2 cellular contexts compared by ENCODE assay signal in the genomic region with DNA sequence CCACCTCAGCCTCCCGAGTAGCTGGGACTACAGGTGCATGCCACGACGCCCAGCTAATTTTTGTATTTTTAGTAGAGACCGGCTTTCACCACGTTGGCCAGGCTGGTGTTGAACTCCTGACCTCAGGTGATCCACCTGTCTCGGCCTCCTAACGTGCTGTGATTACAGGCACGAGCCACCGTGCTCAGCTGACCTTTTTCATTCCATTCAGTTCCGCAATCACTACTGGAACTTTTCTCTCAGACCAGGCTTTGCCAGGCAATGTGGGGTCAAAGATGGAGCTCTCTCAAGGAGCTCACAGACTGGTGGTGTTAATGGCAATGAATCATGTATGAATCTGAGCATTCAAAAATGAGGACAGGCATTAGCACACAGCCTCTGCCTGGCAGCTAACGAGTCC.
A peak's percentile ranks its signal among the peaks of the same experiment; 100 is the strongest.
TF ChIP-seq lines count a peak whose summit lies in the region.

No MANE protein-coding gene starts in this region.

TF ChIP-seq in IMR-90, 13 proteins besides CTCF, POLR2A, EP300 and RAD21:
- TF ChIP-seq CEBPB (IDR thresholded peaks at IDR 0.05; ENCODE audit: low read depth, low read length) (no peak), BHLHE40 (IDR thresholded peaks at IDR 0.05; ENCODE audit: low read depth, low read length) (no peak)
TF ChIP-seq in IMR-90: peak in this region for 0.

TF ChIP-seq in HepG2, 621 proteins besides CTCF, POLR2A, EP300 and RAD21 (continues in another document):
- TF ChIP-seq NCOR1 (IDR thresholded peaks at IDR 0.05; ENCODE audit: borderline replicate concordance, low read length): no peak
- TF ChIP-seq KLF16 (CRISPR knock-in tag; IDR thresholded peaks at IDR 0.05): no peak
- no peak for TF ChIP-seq ZKSCAN1 (IDR thresholded peaks at IDR 0.05; ENCODE audit: low read length)
- no peak for TF ChIP-seq ELF4 (CRISPR knock-in tag; IDR thresholded peaks at IDR 0.05; ENCODE audit: borderline replicate concordance)
- no peak for TF ChIP-seq EHMT2 (IDR thresholded peaks at IDR 0.05; ENCODE audit: borderline replicate concordance, low read depth, low read length)
- no peak for TF ChIP-seq CHD4 (IDR thresholded peaks at IDR 0.05; ENCODE audit: borderline replicate concordance, low read length)
- TF ChIP-seq, protein P1, sequence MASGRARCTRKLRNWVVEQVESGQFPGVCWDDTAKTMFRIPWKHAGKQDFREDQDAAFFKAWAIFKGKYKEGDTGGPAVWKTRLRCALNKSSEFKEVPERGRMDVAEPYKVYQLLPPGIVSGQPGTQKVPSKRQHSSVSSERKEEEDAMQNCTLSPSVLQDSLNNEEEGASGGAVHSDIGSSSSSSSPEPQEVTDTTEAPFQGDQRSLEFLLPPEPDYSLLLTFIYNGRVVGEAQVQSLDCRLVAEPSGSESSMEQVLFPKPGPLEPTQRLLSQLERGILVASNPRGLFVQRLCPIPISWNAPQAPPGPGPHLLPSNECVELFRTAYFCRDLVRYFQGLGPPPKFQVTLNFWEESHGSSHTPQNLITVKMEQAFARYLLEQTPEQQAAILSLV (CRISPR knock-in tag; IDR thresholded peaks at IDR 0.05; ENCODE audit: borderline replicate concordance): no peak
- TF ChIP-seq, protein P2, sequence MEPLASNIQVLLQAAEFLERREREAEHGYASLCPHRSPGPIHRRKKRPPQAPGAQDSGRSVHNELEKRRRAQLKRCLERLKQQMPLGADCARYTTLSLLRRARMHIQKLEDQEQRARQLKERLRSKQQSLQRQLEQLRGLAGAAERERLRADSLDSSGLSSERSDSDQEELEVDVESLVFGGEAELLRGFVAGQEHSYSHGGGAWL (CRISPR knock-in tag; IDR thresholded peaks at IDR 0.05): no peak
- peak; percentile 92 for TF ChIP-seq ZNF317 (CRISPR knock-in tag; IDR thresholded peaks at IDR 0.05)
- TF ChIP-seq SAP130 (CRISPR knock-in tag; IDR thresholded peaks at IDR 0.05; ENCODE audit: low read depth): peak; percentile 16; the same call in 1 of the 2 replicates
- TF ChIP-seq HDAC6 (IDR thresholded peaks at IDR 0.05; ENCODE audit: low read depth, low read length): no peak
- TF ChIP-seq SNAPC2 (CRISPR knock-in tag; IDR thresholded peaks at IDR 0.05): no peak
- TF ChIP-seq PAX8 (CRISPR knock-in tag; IDR thresholded peaks at IDR 0.05; ENCODE audit: borderline replicate concordance): no peak
- no peak for TF ChIP-seq ZSCAN31 (CRISPR knock-in tag; IDR thresholded peaks at IDR 0.05; ENCODE audit: low read depth)
- TF ChIP-seq, protein P3, sequence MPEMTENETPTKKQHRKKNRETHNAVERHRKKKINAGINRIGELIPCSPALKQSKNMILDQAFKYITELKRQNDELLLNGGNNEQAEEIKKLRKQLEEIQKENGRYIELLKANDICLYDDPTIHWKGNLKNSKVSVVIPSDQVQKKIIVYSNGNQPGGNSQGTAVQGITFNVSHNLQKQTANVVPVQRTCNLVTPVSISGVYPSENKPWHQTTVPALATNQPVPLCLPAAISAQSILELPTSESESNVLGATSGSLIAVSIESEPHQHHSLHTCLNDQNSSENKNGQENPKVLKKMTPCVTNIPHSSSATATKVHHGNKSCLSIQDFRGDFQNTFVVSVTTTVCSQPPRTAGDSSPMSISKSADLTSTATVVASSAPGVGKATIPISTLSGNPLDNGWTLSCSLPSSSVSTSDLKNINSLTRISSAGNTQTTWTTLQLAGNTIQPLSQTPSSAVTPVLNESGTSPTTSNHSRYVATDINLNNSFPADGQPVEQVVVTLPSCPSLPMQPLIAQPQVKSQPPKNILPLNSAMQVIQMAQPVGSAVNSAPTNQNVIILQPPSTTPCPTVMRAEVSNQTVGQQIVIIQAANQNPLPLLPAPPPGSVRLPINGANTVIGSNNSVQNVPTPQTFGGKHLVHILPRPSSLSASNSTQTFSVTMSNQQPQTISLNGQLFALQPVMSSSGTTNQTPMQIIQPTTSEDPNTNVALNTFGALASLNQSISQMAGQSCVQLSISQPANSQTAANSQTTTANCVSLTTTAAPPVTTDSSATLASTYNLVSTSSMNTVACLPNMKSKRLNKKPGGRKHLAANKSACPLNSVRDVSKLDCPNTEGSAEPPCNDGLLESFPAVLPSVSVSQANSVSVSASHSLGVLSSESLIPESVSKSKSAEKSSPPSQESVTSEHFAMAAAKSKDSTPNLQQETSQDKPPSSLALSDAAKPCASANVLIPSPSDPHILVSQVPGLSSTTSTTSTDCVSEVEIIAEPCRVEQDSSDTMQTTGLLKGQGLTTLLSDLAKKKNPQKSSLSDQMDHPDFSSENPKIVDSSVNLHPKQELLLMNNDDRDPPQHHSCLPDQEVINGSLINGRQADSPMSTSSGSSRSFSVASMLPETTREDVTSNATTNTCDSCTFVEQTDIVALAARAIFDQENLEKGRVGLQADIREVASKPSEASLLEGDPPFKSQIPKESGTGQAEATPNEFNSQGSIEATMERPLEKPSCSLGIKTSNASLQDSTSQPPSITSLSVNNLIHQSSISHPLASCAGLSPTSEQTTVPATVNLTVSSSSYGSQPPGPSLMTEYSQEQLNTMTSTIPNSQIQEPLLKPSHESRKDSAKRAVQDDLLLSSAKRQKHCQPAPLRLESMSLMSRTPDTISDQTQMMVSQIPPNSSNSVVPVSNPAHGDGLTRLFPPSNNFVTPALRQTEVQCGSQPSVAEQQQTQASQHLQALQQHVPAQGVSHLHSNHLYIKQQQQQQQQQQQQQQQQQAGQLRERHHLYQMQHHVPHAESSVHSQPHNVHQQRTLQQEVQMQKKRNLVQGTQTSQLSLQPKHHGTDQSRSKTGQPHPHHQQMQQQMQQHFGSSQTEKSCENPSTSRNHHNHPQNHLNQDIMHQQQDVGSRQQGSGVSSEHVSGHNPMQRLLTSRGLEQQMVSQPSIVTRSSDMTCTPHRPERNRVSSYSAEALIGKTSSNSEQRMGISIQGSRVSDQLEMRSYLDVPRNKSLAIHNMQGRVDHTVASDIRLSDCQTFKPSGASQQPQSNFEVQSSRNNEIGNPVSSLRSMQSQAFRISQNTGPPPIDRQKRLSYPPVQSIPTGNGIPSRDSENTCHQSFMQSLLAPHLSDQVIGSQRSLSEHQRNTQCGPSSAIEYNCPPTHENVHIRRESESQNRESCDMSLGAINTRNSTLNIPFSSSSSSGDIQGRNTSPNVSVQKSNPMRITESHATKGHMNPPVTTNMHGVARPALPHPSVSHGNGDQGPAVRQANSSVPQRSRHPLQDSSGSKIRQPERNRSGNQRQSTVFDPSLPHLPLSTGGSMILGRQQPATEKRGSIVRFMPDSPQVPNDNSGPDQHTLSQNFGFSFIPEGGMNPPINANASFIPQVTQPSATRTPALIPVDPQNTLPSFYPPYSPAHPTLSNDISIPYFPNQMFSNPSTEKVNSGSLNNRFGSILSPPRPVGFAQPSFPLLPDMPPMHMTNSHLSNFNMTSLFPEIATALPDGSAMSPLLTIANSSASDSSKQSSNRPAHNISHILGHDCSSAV (CRISPR knock-in tag; IDR thresholded peaks at IDR 0.05; ENCODE audit: borderline replicate concordance): no peak
- TF ChIP-seq, protein P4, sequence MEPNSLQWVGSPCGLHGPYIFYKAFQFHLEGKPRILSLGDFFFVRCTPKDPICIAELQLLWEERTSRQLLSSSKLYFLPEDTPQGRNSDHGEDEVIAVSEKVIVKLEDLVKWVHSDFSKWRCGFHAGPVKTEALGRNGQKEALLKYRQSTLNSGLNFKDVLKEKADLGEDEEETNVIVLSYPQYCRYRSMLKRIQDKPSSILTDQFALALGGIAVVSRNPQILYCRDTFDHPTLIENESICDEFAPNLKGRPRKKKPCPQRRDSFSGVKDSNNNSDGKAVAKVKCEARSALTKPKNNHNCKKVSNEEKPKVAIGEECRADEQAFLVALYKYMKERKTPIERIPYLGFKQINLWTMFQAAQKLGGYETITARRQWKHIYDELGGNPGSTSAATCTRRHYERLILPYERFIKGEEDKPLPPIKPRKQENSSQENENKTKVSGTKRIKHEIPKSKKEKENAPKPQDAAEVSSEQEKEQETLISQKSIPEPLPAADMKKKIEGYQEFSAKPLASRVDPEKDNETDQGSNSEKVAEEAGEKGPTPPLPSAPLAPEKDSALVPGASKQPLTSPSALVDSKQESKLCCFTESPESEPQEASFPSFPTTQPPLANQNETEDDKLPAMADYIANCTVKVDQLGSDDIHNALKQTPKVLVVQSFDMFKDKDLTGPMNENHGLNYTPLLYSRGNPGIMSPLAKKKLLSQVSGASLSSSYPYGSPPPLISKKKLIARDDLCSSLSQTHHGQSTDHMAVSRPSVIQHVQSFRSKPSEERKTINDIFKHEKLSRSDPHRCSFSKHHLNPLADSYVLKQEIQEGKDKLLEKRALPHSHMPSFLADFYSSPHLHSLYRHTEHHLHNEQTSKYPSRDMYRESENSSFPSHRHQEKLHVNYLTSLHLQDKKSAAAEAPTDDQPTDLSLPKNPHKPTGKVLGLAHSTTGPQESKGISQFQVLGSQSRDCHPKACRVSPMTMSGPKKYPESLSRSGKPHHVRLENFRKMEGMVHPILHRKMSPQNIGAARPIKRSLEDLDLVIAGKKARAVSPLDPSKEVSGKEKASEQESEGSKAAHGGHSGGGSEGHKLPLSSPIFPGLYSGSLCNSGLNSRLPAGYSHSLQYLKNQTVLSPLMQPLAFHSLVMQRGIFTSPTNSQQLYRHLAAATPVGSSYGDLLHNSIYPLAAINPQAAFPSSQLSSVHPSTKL (CRISPR knock-in tag; IDR thresholded peaks at IDR 0.05): 0 out of 2 replicates have a peak, but pooled peaks have one; percentile 9
- no peak for TF ChIP-seq MAFF (IDR thresholded peaks at IDR 0.05; ENCODE audit: low read depth, low read length)
- no peak for TF ChIP-seq NAIF1 (CRISPR knock-in tag; IDR thresholded peaks at IDR 0.05; ENCODE audit: borderline replicate concordance)
- TF ChIP-seq, protein P5, sequence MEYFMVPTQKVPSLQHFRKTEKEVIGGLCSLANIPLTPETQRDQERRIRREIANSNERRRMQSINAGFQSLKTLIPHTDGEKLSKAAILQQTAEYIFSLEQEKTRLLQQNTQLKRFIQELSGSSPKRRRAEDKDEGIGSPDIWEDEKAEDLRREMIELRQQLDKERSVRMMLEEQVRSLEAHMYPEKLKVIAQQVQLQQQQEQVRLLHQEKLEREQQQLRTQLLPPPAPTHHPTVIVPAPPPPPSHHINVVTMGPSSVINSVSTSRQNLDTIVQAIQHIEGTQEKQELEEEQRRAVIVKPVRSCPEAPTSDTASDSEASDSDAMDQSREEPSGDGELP (IDR thresholded peaks at IDR 0.05; ENCODE audit: borderline replicate concordance, low read depth): peak; percentile 44; the same call in 1 of the 2 replicates
- TF ChIP-seq HNF4A (CRISPR knock-in tag; IDR thresholded peaks at IDR 0.05): peak; percentile 13; the same call in 1 of the 2 replicates
- no peak for TF ChIP-seq MEIS1 (CRISPR knock-in tag; IDR thresholded peaks at IDR 0.05; ENCODE audit: borderline replicate concordance)
- TF ChIP-seq, protein P6, sequence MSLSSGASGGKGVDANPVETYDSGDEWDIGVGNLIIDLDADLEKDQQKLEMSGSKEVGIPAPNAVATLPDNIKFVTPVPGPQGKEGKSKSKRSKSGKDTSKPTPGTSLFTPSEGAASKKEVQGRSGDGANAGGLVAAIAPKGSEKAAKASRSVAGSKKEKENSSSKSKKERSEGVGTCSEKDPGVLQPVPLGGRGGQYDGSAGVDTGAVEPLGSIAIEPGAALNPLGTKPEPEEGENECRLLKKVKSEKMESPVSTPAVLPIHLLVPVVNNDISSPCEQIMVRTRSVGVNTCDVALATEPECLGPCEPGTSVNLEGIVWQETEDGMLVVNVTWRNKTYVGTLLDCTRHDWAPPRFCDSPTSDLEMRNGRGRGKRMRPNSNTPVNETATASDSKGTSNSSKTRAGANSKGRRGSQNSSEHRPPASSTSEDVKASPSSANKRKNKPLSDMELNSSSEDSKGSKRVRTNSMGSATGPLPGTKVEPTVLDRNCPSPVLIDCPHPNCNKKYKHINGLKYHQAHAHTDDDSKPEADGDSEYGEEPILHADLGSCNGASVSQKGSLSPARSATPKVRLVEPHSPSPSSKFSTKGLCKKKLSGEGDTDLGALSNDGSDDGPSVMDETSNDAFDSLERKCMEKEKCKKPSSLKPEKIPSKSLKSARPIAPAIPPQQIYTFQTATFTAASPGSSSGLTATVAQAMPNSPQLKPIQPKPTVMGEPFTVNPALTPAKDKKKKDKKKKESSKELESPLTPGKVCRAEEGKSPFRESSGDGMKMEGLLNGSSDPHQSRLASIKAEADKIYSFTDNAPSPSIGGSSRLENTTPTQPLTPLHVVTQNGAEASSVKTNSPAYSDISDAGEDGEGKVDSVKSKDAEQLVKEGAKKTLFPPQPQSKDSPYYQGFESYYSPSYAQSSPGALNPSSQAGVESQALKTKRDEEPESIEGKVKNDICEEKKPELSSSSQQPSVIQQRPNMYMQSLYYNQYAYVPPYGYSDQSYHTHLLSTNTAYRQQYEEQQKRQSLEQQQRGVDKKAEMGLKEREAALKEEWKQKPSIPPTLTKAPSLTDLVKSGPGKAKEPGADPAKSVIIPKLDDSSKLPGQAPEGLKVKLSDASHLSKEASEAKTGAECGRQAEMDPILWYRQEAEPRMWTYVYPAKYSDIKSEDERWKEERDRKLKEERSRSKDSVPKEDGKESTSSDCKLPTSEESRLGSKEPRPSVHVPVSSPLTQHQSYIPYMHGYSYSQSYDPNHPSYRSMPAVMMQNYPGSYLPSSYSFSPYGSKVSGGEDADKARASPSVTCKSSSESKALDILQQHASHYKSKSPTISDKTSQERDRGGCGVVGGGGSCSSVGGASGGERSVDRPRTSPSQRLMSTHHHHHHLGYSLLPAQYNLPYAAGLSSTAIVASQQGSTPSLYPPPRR (CRISPR knock-in tag; IDR thresholded peaks at IDR 0.05; ENCODE audit: borderline replicate concordance): no peak
- TF ChIP-seq ZNF101 (CRISPR knock-in tag; IDR thresholded peaks at IDR 0.05; ENCODE audit: borderline replicate concordance, low read depth): no peak
- TF ChIP-seq ZNF790 (CRISPR knock-in tag; IDR thresholded peaks at IDR 0.05; ENCODE audit: borderline replicate concordance): no peak
- TF ChIP-seq, protein P7, sequence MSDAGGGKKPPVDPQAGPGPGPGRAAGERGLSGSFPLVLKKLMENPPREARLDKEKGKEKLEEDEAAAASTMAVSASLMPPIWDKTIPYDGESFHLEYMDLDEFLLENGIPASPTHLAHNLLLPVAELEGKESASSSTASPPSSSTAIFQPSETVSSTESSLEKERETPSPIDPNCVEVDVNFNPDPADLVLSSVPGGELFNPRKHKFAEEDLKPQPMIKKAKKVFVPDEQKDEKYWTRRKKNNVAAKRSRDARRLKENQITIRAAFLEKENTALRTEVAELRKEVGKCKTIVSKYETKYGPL (CRISPR knock-in tag; IDR thresholded peaks at IDR 0.05): no peak
- TF ChIP-seq TOE1 (CRISPR knock-in tag; IDR thresholded peaks at IDR 0.05): no peak
- no peak for TF ChIP-seq ZNF430 (CRISPR knock-in tag; IDR thresholded peaks at IDR 0.05)
- 0 out of 2 replicates have a peak, but pooled peaks have one; percentile 18 for TF ChIP-seq MED1 (CRISPR knock-in tag; IDR thresholded peaks at IDR 0.05)
- TF ChIP-seq CEBPB (IDR thresholded peaks at IDR 0.05; ENCODE audit: borderline replicate concordance, low read depth, low read length): peak; percentile 26; the same call in 1 of the 2 replicates
- no peak for TF ChIP-seq ETV5 (CRISPR knock-in tag; IDR thresholded peaks at IDR 0.05; ENCODE audit: borderline replicate concordance)
- TF ChIP-seq NR2F6 (IDR thresholded peaks at IDR 0.05): peak; percentile 35; the same call in 1 of the 2 replicates
- peak; percentile 53; the same call in 1 of the 2 replicates for TF ChIP-seq NR2F6 (CRISPR knock-in tag; IDR thresholded peaks at IDR 0.05)
- peak; percentile 77 for TF ChIP-seq RARA (CRISPR knock-in tag; IDR thresholded peaks at IDR 0.05)
- peak; percentile 77; the same call in 1 of the 2 replicates for TF ChIP-seq BHLHE40 (IDR thresholded peaks at IDR 0.05; ENCODE audit: low read length)
- TF ChIP-seq RXRA (CRISPR knock-in tag; IDR thresholded peaks at IDR 0.05): 0 out of 2 replicates have a peak, but pooled peaks have one; percentile 47
- TF ChIP-seq ZNF644 (CRISPR knock-in tag; IDR thresholded peaks at IDR 0.05; ENCODE audit: low read depth): no peak
- TF ChIP-seq KDM2A (CRISPR knock-in tag; IDR thresholded peaks at IDR 0.05; ENCODE audit: borderline replicate concordance, low read depth): no peak
